6 cellular contexts compared by ENCODE assay signal in the genomic region with DNA sequence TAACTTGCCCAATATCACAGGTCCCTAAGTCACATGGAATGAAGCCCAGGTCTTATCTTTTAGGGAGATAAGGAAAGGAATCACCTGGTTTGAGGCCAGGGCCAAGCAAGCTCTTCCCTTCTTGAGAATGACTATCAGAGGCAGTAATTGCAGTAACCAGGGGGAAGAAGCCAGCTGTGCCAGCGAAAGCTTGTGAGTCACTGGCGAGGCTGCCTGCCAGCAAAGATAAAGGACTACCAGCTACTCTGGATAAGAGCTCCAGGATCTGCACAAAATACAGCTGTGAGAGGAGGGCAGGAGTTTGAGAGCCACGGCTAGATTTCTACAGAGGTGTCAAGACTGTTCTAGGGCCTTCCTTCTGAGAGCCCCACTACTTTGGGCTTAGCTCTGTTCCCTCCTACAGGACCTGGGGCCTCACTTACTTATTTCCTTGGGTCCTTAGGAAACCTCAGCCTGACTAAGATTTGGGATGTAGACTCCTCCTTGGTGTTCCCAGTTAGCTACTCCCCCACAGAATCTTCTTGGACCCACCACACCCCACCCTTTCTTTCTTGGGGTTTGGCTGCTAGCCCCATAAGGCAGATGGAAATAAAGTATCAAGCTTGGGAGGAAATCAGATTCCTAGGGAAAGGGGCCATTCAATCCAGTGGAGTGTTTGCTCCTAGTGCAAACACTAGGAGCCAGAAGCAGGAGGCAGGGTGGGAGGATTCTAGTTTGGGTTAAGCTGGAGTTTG. TPM values are rescaled to one million over a fixed set of nuclear protein-coding genes. Genes with fewer than 3 reads are reported as not detected.
DNase-seq lines count a peak whose midpoint lies in the region; ATAC-seq and TF ChIP-seq lines count a peak whose summit lies in the region.
"Had no signal": no experiment of that assay in that cellular context is flagged by ENCODE, and none has a peak within 500 bp of the region (broad histone marks: within the 10 kb centered on the region; RNA-seq: fewer than 3 reads in every experiment).

No MANE protein-coding gene starts in this region.

- intact Hi-C loops in upper lobe of right lung (cut with DNase I), result no loop called here

- H3K4me3 ChIP-seq in fibroblast of villous mesenchyme (ENCODE audit: low read depth, low read length) (no peak overlapping the region), upper lobe of right lung (no peak overlapping the region)
- H3K4me3 ChIP-seq: SJSA1 had no signal

- H3K36me3 ChIP-seq in upper lobe of right lung, result no peaks in the 10 kb centered on the region
- H3K36me3 ChIP-seq: SJSA1 had no signal

- ATAC-seq in upper lobe of right lung (peak; percentile 25), HG03045 (IDR thresholded peaks at IDR 0.05; ENCODE audit: unreplicated experiment) (no peak), GM18868 (IDR thresholded peaks at IDR 0.05; ENCODE audit: unreplicated experiment) (no peak)

- DNase-seq in OCI-M1 (lab: John Stamatoyannopoulos, UW) (peak; percentile 90), fibroblast of villous mesenchyme (ENCODE audit: low read depth) (peak; percentile 98), upper lobe of right lung (peak; percentile 66)

- no peak overlapping the region for H3K27ac ChIP-seq in upper lobe of right lung
- H3K27ac ChIP-seq: SJSA1 had no signal

- no peaks in the 10 kb centered on the region for H3K27me3 ChIP-seq in upper lobe of right lung
- H3K27me3 ChIP-seq: SJSA1 had no signal

- H3K9me3 ChIP-seq in upper lobe of right lung, result no peaks in the 10 kb centered on the region
- H3K9me3 ChIP-seq: SJSA1 had no signal

- TF ChIP-seq CTCF in fibroblast of villous mesenchyme (IDR thresholded peaks at IDR 0.05; ENCODE audit: insufficient read depth, low read depth, low read length) (no peak), upper lobe of right lung (IDR thresholded peaks at IDR 0.05) (no peak)

- H3K4me1 ChIP-seq in upper lobe of right lung, result no peaks in the 10 kb centered on the region

RNA-seq across cellular contexts. Expression of a gene that starts 9.6 kb away (rescaled TPM):
- total RNA-seq in fibroblast of villous mesenchyme, result under 0.01 TPM in 1 of 2 replicates, not detected in the other
- not detected for total RNA-seq in upper lobe of right lung
- total RNA-seq: SJSA1 had no signal

RNA-seq across cellular contexts. Expression of a gene that starts 11.1 kb away (rescaled TPM):
- total RNA-seq in fibroblast of villous mesenchyme (under 0.01 and 0.43 TPM in 2 replicates), upper lobe of right lung (not detected)
- total RNA-seq: SJSA1 had no signal

RNA-seq across cellular contexts. Expression of a gene that starts 15.6 kb away (rescaled TPM):
- total RNA-seq in fibroblast of villous mesenchyme (13.5 and 15.1 TPM in 2 replicates), upper lobe of right lung (40.6 TPM)

RNA-seq across cellular contexts. Expression of a gene that starts 44.6 kb away (rescaled TPM):
- total RNA-seq in fibroblast of villous mesenchyme (under 0.01 TPM in 1 of 2 replicates, not detected in the other), upper lobe of right lung (not detected)
- total RNA-seq: SJSA1 had no signal

RNA-seq across cellular contexts. Expression of a gene that starts 51.0 kb away (rescaled TPM):
- not detected in 2 replicates for total RNA-seq in fibroblast of villous mesenchyme
- total RNA-seq in upper lobe of right lung, result not detected
- total RNA-seq: SJSA1 had no signal
